Comparison of ENCODE assay signal across 2 cellular contexts in the genomic region with DNA sequence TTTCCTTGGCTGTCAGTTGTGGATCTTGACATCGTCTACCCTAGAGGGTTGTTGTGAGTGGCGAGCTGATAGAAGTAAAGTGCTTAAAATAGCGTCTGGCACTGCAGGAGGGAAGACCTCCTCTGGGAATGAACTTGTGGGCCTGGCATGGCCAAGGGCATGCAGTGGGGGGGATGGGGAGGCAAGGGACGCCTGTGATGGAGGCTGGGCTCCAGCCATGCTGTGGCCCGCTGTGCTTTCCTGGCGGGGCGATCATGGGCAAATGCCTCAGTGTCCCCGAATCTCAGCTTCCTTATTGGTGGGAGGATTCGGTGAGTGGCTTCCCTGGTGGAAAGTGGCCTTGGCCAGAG.
TF ChIP-seq lines count a peak whose summit lies in the region.

No MANE protein-coding gene starts in this region.

TF ChIP-seq in HEK293, 187 proteins besides CTCF, POLR2A, EP300 and RAD21:
- TF ChIP-seq ZNF645 (tag by site-specific recombination; IDR thresholded peaks at IDR 0.05) (no peak), ZNF791 (tag by site-specific recombination; IDR thresholded peaks at IDR 0.05) (no peak), GLIS1 (tag by site-specific recombination; IDR thresholded peaks at IDR 0.05) (peak; percentile 96), ZIC2 (tag by site-specific recombination; IDR thresholded peaks at IDR 0.05) (peak; percentile 57)

TF ChIP-seq in H1, 55 proteins besides CTCF, POLR2A, EP300 and RAD21:
- no peak for TF ChIP-seq TAF7 (optimal IDR thresholded peaks at IDR 0.05; ENCODE audit: borderline replicate concordance, low read depth, low read length)
- TF ChIP-seq CEBPB (IDR thresholded peaks at IDR 0.05; ENCODE audit: low read depth, low read length), result no peak
- TF ChIP-seq ZNF274 (IDR thresholded peaks at IDR 0.05; ENCODE audit: borderline replicate concordance, extremely low read depth, low read length), result no peak
- TF ChIP-seq FOSL1 (IDR thresholded peaks at IDR 0.05; ENCODE audit: insufficient read depth, low read depth, low read length), result no peak
- no peak for TF ChIP-seq BACH1 (IDR thresholded peaks at IDR 0.05; ENCODE audit: low read length)
- no peak for TF ChIP-seq HDAC6 (IDR thresholded peaks at IDR 0.05; ENCODE audit: low read depth, low read length)
- no peak for TF ChIP-seq KDM5A (IDR thresholded peaks at IDR 0.05; ENCODE audit: low read length)
- TF ChIP-seq SP2 (IDR thresholded peaks at IDR 0.05; ENCODE audit: low read length), result no peak
- TF ChIP-seq SRF (IDR thresholded peaks at IDR 0.05; ENCODE audit: low read depth, low read length), result no peak
- no peak for TF ChIP-seq MAFK (IDR thresholded peaks at IDR 0.05; ENCODE audit: low read depth, low read length)
- no peak for TF ChIP-seq EGR1 (IDR thresholded peaks at IDR 0.05; ENCODE audit: borderline replicate concordance, low read depth, low read length)
- TF ChIP-seq SIRT6 (IDR thresholded peaks at IDR 0.05; ENCODE audit: low read length), result no peak
TF ChIP-seq in H1: peak in this region for 0.
